In genomic region chr12:122891661-122892525, GRCh38 we compare ENCODE assay signal across 9 cellular contexts. TPM values are rescaled to one million over a fixed set of nuclear protein-coding genes. Genes with fewer than 3 reads are reported as not detected.
DNase-seq lines count a peak whose midpoint lies in the region; ATAC-seq, FAIRE-seq and TF ChIP-seq lines count a peak whose summit lies in the region.
"Had no signal": no experiment of that assay in that cellular context is flagged by ENCODE, and none has a peak within 500 bp of the region (broad histone marks: within the 10 kb centered on the region; RNA-seq: fewer than 3 reads in every experiment).

No MANE protein-coding gene starts in this region.

- BruUV-seq in HepG2 (replicated peaks; lab: Mats Ljungman, UMichigan) (TSS peak; percentile 17), K562 (replicated peaks; lab: Mats Ljungman, UMichigan) (no TSS peak)

- peaks cover 85% of the 10 kb centered on the region for H3K4me1 Mint-ChIP-seq in activated CD4-positive, alpha-beta T cell treated with anti-CD3 and anti-CD28 coated beads, Interleukin-2, amount 10 ng/mL, durations not matched to agents 7 days and 5 days

- no peak overlapping the region for H3K4me3 Mint-ChIP-seq in activated CD4-positive, alpha-beta T cell treated with anti-CD3 and anti-CD28 coated beads, Interleukin-2, amount 10 ng/mL, durations not matched to agents 7 days and 5 days

- H3K9me3 ChIP-seq in HepG2 (ENCODE audit: low read length): no peaks in the 10 kb centered on the region
- H3K9me3 ChIP-seq in right lobe of liver: no peaks in the 10 kb centered on the region
- H3K9me3 ChIP-seq in K562 (replicated peaks; ENCODE audit: control insufficient read depth, insufficient read depth, low read depth, low read length): no peaks in the 10 kb centered on the region
- no peaks in the 10 kb centered on the region for H3K9me3 ChIP-seq in lung (ENCODE audit: control insufficient read depth in 2 of 2, insufficient read depth in 1 of 2, low read length in 1 of 2)

- ATAC-seq in HepG2 (no peak), right lobe of liver (no peak), K562 (no peak), lung (ENCODE audit: insufficient read depth, low FRiP score) (no peak)

- intact Hi-C loops in HepG2 (cut with micrococcal nuclease; ENCODE audit: unreplicated experiment): no loop called here
- intact Hi-C loops in right lobe of liver (cut with DNase I): no loop called here
- intact Hi-C loops in K562 (cut with micrococcal nuclease): no loop called here

- H2AFZ ChIP-seq in HepG2 (ENCODE audit: low read length) (no peak overlapping the region), K562 (ENCODE audit: low read depth, low read length) (no peak overlapping the region)

- CTCF ChIA-PET in HepG2 (lab: Yijun Ruan, JAX; ENCODE audit: low intra/inter-chr PET ratio, low total read pairs) (no interaction called here), K562 (lab: Yijun Ruan, JAX; ENCODE audit: low intra/inter-chr PET ratio) (no interaction called here)
- CTCF ChIA-PET in activated CD4-positive, alpha-beta T cell treated with anti-CD3 and anti-CD28 coated beads, Interleukin-2, amount 10 ng/mL, durations not matched to agents 7 days and 5 days (lab: Charles Lee): interaction anchor here (0.6 to 1.5 kb wide), 3 partner anchors 9 to 48 kb away, joined by 3 to 4 read pairs (median 3); no protein-coding TSS in a partner anchor

- H3K36me3 ChIP-seq in HepG2 (replicated peaks in 1 of 2; ENCODE audit: control insufficient read depth in 1 of 2, insufficient read depth in 2 of 2, low read length in 2 of 2): no peaks in the 10 kb centered on the region; a peak in 1 of 5 replicates
- H3K36me3 ChIP-seq in right lobe of liver: no peaks in the 10 kb centered on the region
- H3K36me3 ChIP-seq in K562 (ENCODE audit: control insufficient read depth, insufficient read depth, low read length): peaks cover 18% of the 10 kb centered on the region; the same call in 2 of the 3 replicates
- no peaks in the 10 kb centered on the region for H3K36me3 ChIP-seq in lung (ENCODE audit: control insufficient read depth in 2 of 2, insufficient read depth in 2 of 2, low read length in 2 of 2)

- H3K36me3 Mint-ChIP-seq in activated CD4-positive, alpha-beta T cell treated with anti-CD3 and anti-CD28 coated beads, Interleukin-2, amount 10 ng/mL, durations not matched to agents 7 days and 5 days (ENCODE audit: low read depth): peaks cover 29% of the 10 kb centered on the region

- FAIRE-seq in HepG2 (lab: Jason Lieb, UNC): peak; percentile 18
- FAIRE-seq in K562 (lab: Jason Lieb, UNC): no peak
- no peak for FAIRE-seq in RCC 7860 (lab: Jason Lieb, UNC)

- H3K9me3 Mint-ChIP-seq in activated CD4-positive, alpha-beta T cell treated with anti-CD3 and anti-CD28 coated beads, Interleukin-2, amount 10 ng/mL, durations not matched to agents 7 days and 5 days: peaks cover 6% of the 10 kb centered on the region

- H3K27ac Mint-ChIP-seq in activated CD4-positive, alpha-beta T cell treated with anti-CD3 and anti-CD28 coated beads, Interleukin-2, amount 10 ng/mL, durations not matched to agents 7 days and 5 days: no peak overlapping the region

- in situ Hi-C loops in HepG2 (cut with HindIII; ENCODE audit: extremely low pct_ligation_motif_present, low pct_unique_long_range_greater_than_20kb) (no loop called here), K562 (cut with MboI) (no loop called here)

- TF ChIP-seq EP300 in HepG2 (IDR thresholded peaks at IDR 0.05; ENCODE audit: low read depth in 2 of 2, low read length in 2 of 2) (no peak), HepG2 (CRISPR knock-in tag; IDR thresholded peaks at IDR 0.05; ENCODE audit: borderline replicate concordance) (no peak), K562 (IDR thresholded peaks at IDR 0.05; ENCODE audit: low read length) (no peak)

- DNase-seq in HepG2 (ENCODE audit: low spot score) (no peak), right lobe of liver (no peak), K562 (ENCODE audit: extremely low read depth in 1 of 4, low spot score in 3 of 4) (peak in 2 of 4 experiments; percentile 33 to 37), lung (ENCODE audit: low spot score) (no peak), NCI-H2107 (lab: John Stamatoyannopoulos, UW) (no peak), inferior parietal cortex (ENCODE audit: extremely low spot score) (no peak), RCC 7860 (ENCODE audit: low spot score) (no peak)
- no peak for DNase-seq in activated CD4-positive, alpha-beta T cell treated with anti-CD3 and anti-CD28 coated beads, Interleukin-2, amount 10 ng/mL, durations not matched to agents 7 days and 5 days
- DNase-seq: DMS153 had no signal

- H3K4me2 ChIP-seq in HepG2 (ENCODE audit: low read depth, low read length): peak overlapping the region; percentile 37; the same call in 1 of the 2 replicates
- peak overlapping the region; percentile 27; the same call in 1 of the 2 replicates for H3K4me2 ChIP-seq in K562 (ENCODE audit: insufficient read depth, low read length)

- peaks cover 75% of the 10 kb centered on the region for H3K4me1 ChIP-seq in HepG2 (ENCODE audit: insufficient read depth, low read length)
- H3K4me1 ChIP-seq in right lobe of liver: peaks cover 0 to 56% (median 8%) of the 10 kb centered on the region in 4 donors
- peaks cover 38 to 65% of the 10 kb centered on the region in 2 experiments for H3K4me1 ChIP-seq in K562 (replicated peaks in 1 of 2; ENCODE audit: control insufficient read depth in 2 of 2, insufficient read depth in 2 of 2, low read length in 2 of 2)
- peaks cover 23 to 36% of the 10 kb centered on the region in 2 donors for H3K4me1 ChIP-seq in lung (ENCODE audit: control insufficient read depth in 2 of 2, insufficient read depth in 2 of 2, low read length in 2 of 2)

- POLR2A ChIA-PET in HepG2 (lab: Yijun Ruan, JAX): interaction anchor here (1.0 kb wide), 1 partner anchor 13 kb away, joined by 3 read pairs; no protein-coding TSS in a partner anchor
- POLR2A ChIA-PET in K562 (lab: Yijun Ruan, JAX): interaction anchor here (0.6 to 2.1 kb wide), 10 partner anchors 10 to 1032 kb away, joined by 3 to 8 read pairs (median 4); partner anchors contain the start of gene ABCB9
- POLR2A ChIA-PET in activated CD4-positive, alpha-beta T cell treated with anti-CD3 and anti-CD28 coated beads, Interleukin-2, amount 10 ng/mL, durations not matched to agents 7 days and 5 days (lab: Charles Lee): no interaction called here

- H4K20me1 ChIP-seq in HepG2 (ENCODE audit: insufficient read depth, low read length) (peaks cover 6% of the 10 kb centered on the region; the same call in 1 of the 2 replicates), K562 (replicated peaks; ENCODE audit: control insufficient read depth, insufficient read depth, low read length) (peaks cover 40% of the 10 kb centered on the region)

- TF ChIP-seq RAD21 in HepG2 (CRISPR knock-in tag; IDR thresholded peaks at IDR 0.05) (no peak), K562 (CRISPR knock-in tag; conservative IDR thresholded peaks at IDR 0.05 in 1 of 2, IDR thresholded peaks at IDR 0.05 in 1 of 2) (no peak)

- peaks cover 78% of the 10 kb centered on the region for H3K79me2 ChIP-seq in HepG2 (ENCODE audit: insufficient read depth, low read length)
- H3K79me2 ChIP-seq in K562 (ENCODE audit: control insufficient read depth, insufficient read depth, low read length): peaks cover 89% of the 10 kb centered on the region

- peaks cover 7% of the 10 kb centered on the region for H3K27me3 Mint-ChIP-seq in activated CD4-positive, alpha-beta T cell treated with anti-CD3 and anti-CD28 coated beads, Interleukin-2, amount 10 ng/mL, durations not matched to agents 7 days and 5 days

- H3K4me3 ChIP-seq in HepG2 (replicated peaks in 1 of 3; ENCODE audit: insufficient read depth in 1 of 3, low read depth in 2 of 3, low read length in 3 of 3) (no peak overlapping the region), right lobe of liver (no peak overlapping the region), K562 (no peak overlapping the region), lung (no peak overlapping the region)

- H3K27me3 ChIP-seq in HepG2 (ENCODE audit: control insufficient read depth in 1 of 2, insufficient read depth in 2 of 2, low read length in 2 of 2) (no peaks in the 10 kb centered on the region; a peak in 2 of 5 replicates), right lobe of liver (no peaks in the 10 kb centered on the region), K562 (ENCODE audit: control insufficient read depth in 2 of 2, insufficient read depth in 2 of 2, low read length in 2 of 2) (no peaks in the 10 kb centered on the region), lung (ENCODE audit: control insufficient read depth, insufficient read depth) (no peaks in the 10 kb centered on the region)

- TF ChIP-seq POLR2A in HepG2 (IDR thresholded peaks at IDR 0.05; ENCODE audit: insufficient read depth in 1 of 2, low read depth in 2 of 2, low read length in 2 of 2) (no peak), right lobe of liver (IDR thresholded peaks at IDR 0.05) (no peak), K562 (conservative IDR thresholded peaks at IDR 0.05) (no peak)

- no peak for TF ChIP-seq CTCF in HepG2 (CRISPR knock-in tag; IDR thresholded peaks at IDR 0.05)
- TF ChIP-seq CTCF in right lobe of liver (IDR thresholded peaks at IDR 0.05): no peak
- no peak for TF ChIP-seq CTCF in K562 (IDR thresholded peaks at IDR 0.05 in 2 of 3, conservative IDR thresholded peaks at IDR 0.05 in 1 of 3; ENCODE audit: insufficient read depth in 2 of 3, low read depth in 1 of 3, low read length in 3 of 3)
- no peak for TF ChIP-seq CTCF in lung (IDR thresholded peaks at IDR 0.05; ENCODE audit: control extremely low read depth, extremely low read depth)

- 65% methylated on average over 10 of the region's 10 CpGs for WGBS in HepG2 (ENCODE audit: low lambda C conversion rate)
- 37% methylated on average over 10 of the region's 10 CpGs for WGBS in right lobe of liver (ENCODE audit: insufficient coverage, low coverage, low lambda C conversion rate, missing lambda C conversion rate)
- WGBS in K562 (ENCODE audit: insufficient coverage, low coverage, missing lambda C conversion rate): 32% methylated on average over 10 of the region's 10 CpGs
- WGBS in lung, 2 donors: 26 to 29% methylated on average over 10 of the region's 10 CpGs

- no peak overlapping the region for H3K27ac ChIP-seq in HepG2 (ENCODE audit: extremely low read length, insufficient read depth, low read length)
- H3K27ac ChIP-seq in right lobe of liver: peak overlapping the region in 1 of 3 donors; percentile 48
- peak overlapping the region; percentile 16; the same call in 1 of the 3 replicates for H3K27ac ChIP-seq in K562 (ENCODE audit: extremely low read depth, low read depth, low read length)
- H3K27ac ChIP-seq in lung (ENCODE audit: low read depth in 1 of 2, low read length in 1 of 2): peak overlapping the region; percentile 28 to 90

- H3K9ac ChIP-seq in HepG2 (ENCODE audit: insufficient read depth, low read depth, low read length): no peak overlapping the region
- no peak overlapping the region for H3K9ac ChIP-seq in K562 (ENCODE audit: insufficient read depth in 1 of 2, low read depth in 2 of 2, low read length in 2 of 2)

- no peaks in the 10 kb centered on the region for H3K9me1 ChIP-seq in K562 (ENCODE audit: control insufficient read depth, insufficient read depth, low read length)

RNA-seq across cellular contexts. Expression of gene VPS37B, which starts 4.0 kb away (rescaled TPM):
- 5.3 TPM in 2 replicates for total RNA-seq in HepG2 (2016; rRNA removed; fragmentation: Illumina TruSeq; extraction: Trizol)
- total RNA-seq in HepG2 (2016; cell fraction: cytosol; rRNA removed; fragmentation: Illumina TruSeq; extraction: Trizol; ENCODE audit: low read depth): 1.5 and 1.6 TPM in 2 replicates
- 4.0 and 5.3 TPM in 2 replicates for total RNA-seq in HepG2 (2016; cell fraction: insoluble cytoplasmic fraction; rRNA removed; fragmentation: Illumina TruSeq; extraction: Trizol)
- total RNA-seq in HepG2 (2016; cell fraction: membrane; rRNA removed; fragmentation: Illumina TruSeq; extraction: Trizol): 5.1 and 5.2 TPM in 2 replicates
- total RNA-seq in HepG2 (2016; cell fraction: nucleus; rRNA removed; fragmentation: Illumina TruSeq; extraction: Trizol): 3.6 and 4.5 TPM in 2 replicates
- 4.6 and 4.8 TPM in 2 replicates for polyA plus RNA-seq in HepG2 (2011; rRNA removed)
- polyA plus RNA-seq in HepG2 (2011; cell fraction: cytosol; rRNA removed): 7.4 and 7.7 TPM in 2 replicates
- 7.8 and 10.1 TPM in 2 replicates for polyA plus RNA-seq in HepG2 (2011; cell fraction: nucleus; rRNA removed)
- 4.7 and 5.8 TPM in 2 replicates for polyA plus RNA-seq in HepG2 (2012)
- polyA plus RNA-seq in HepG2 (2016; cell fraction: cytosol; fragmentation: Illumina TruSeq; extraction: Trizol; ENCODE audit: low read depth): 1.9 and 2.0 TPM in 2 replicates
- 6.9 and 8.5 TPM in 2 replicates for polyA plus RNA-seq in HepG2 (2016; cell fraction: insoluble cytoplasmic fraction; fragmentation: Illumina TruSeq; extraction: Trizol; ENCODE audit: low read depth)
- 4.4 and 4.6 TPM in 2 replicates for polyA plus RNA-seq in HepG2 (2016; cell fraction: membrane; fragmentation: Illumina TruSeq; extraction: Trizol; ENCODE audit: low read depth)
- polyA plus RNA-seq in HepG2 (2016; cell fraction: nucleus; fragmentation: Illumina TruSeq; extraction: Trizol; ENCODE audit: insufficient read depth, low read depth): 8.1 and 10.3 TPM in 2 replicates
- polyA minus RNA-seq in HepG2 (2011; rRNA and poly(A)+ RNA removed; ENCODE audit: low replicate concordance): 7.0 and 9.7 TPM in 2 replicates
- polyA minus RNA-seq in HepG2 (2011; cell fraction: cytosol; rRNA and poly(A)+ RNA removed): 6.2 and 6.3 TPM in 2 replicates
- polyA minus RNA-seq in HepG2 (2011; cell fraction: nucleus; rRNA and poly(A)+ RNA removed): 8.0 and 8.7 TPM in 2 replicates
- total RNA-seq in right lobe of liver: 1 to 10 TPM; 5.2 to 6.7 (median 6.0) TPM
- total RNA-seq in K562 (2011; cell fraction: chromatin; rRNA removed; ENCODE audit: low replicate concordance): 49.3 and 58.0 TPM in 2 replicates
- 33.2 and 33.4 TPM in 2 replicates for total RNA-seq in K562 (2011; cell fraction: nucleolus; rRNA removed)
- total RNA-seq in K562 (2011; cell fraction: nucleoplasm; rRNA removed): 41.1 and 66.6 TPM in 2 replicates
- total RNA-seq in K562 (2014; rRNA removed): 27.9 and 34.1 TPM in 2 replicates
- total RNA-seq in K562 (2014; rRNA removed; fragmentation: Illumina TruSeq; extraction: Trizol): 9.5 and 12.3 TPM in 2 replicates
- total RNA-seq in K562 (2015; rRNA removed; fragmentation: Illumina TruSeq; extraction: Trizol): 18.1 and 18.5 TPM in 2 replicates
- total RNA-seq in K562 (2021): 35.8 and 37.4 TPM in 2 replicates
- polyA plus RNA-seq in K562 (2011; rRNA removed): 13.8 TPM in 2 replicates
- 19.4 and 30.1 TPM in 2 replicates for polyA plus RNA-seq in K562 (2011; cell fraction: cytosol; rRNA removed)
- 22.7 and 30.0 TPM in 2 replicates for polyA plus RNA-seq in K562 (2011; cell fraction: nucleus; rRNA removed)
- polyA plus RNA-seq in K562 (2012): 18.5 and 22.9 TPM in 2 replicates
- polyA plus RNA-seq in K562 (2014; fragmentation: Illumina TruSeq; extraction: Trizol): 17.9 and 24.0 TPM in 2 replicates
- polyA plus RNA-seq in K562 (2014; fragmentation: Nextera tagmentation; extraction: Ambion mirVana): under 1 TPM; 0.28 to 0.34 TPM
- polyA plus RNA-seq in K562 (2014; rRNA removed): 24.7 and 33.3 TPM in 2 replicates
- polyA minus RNA-seq in K562 (2011; rRNA and poly(A)+ RNA removed): 12.2 and 15.1 TPM in 2 replicates
- polyA minus RNA-seq in K562 (2011; cell fraction: cytosol; rRNA and poly(A)+ RNA removed): 13.9 and 17.0 TPM in 2 replicates
- 11.8 and 13.6 TPM in 2 replicates for polyA minus RNA-seq in K562 (2011; cell fraction: nucleus; rRNA and poly(A)+ RNA removed)
- total RNA-seq in lung: 10 to 100 TPM; 43.1 to 44.1 TPM
- 10 to 100 TPM; 31.0 to 41.5 TPM for polyA plus RNA-seq in lung
- total RNA-seq in activated CD4-positive, alpha-beta T cell treated with anti-CD3 and anti-CD28 coated beads, Interleukin-2, amount 10 ng/mL, durations not matched to agents 7 days and 5 days: 10 to 100 TPM; 23.0 to 23.7 TPM

RNA-seq across cellular contexts. Expression of gene HIP1R, which starts 56.6 kb away (rescaled TPM):
- total RNA-seq in HepG2 (2016; rRNA removed; fragmentation: Illumina TruSeq; extraction: Trizol) (8.2 and 18.4 TPM in 2 replicates), right lobe of liver (10 to 100 TPM; 23.6 to 37.2 (median 27.8) TPM), K562 (2014; rRNA removed) (29.2 and 30.4 TPM in 2 replicates), K562 (2014; rRNA removed; fragmentation: Illumina TruSeq; extraction: Trizol) (6.4 and 8.6 TPM in 2 replicates), K562 (2015; rRNA removed; fragmentation: Illumina TruSeq; extraction: Trizol) (12.0 and 13.2 TPM in 2 replicates), K562 (2021) (27.8 and 31.0 TPM in 2 replicates), lung (10 to 100 TPM; 33.8 to 56.3 TPM)
- total RNA-seq in HepG2 (2016; cell fraction: cytosol; rRNA removed; fragmentation: Illumina TruSeq; extraction: Trizol; ENCODE audit: low read depth): 2.2 and 2.5 TPM in 2 replicates
- 6.5 and 17.6 TPM in 2 replicates for total RNA-seq in HepG2 (2016; cell fraction: insoluble cytoplasmic fraction; rRNA removed; fragmentation: Illumina TruSeq; extraction: Trizol)
- total RNA-seq in HepG2 (2016; cell fraction: membrane; rRNA removed; fragmentation: Illumina TruSeq; extraction: Trizol): 4.3 and 5.1 TPM in 2 replicates
- total RNA-seq in HepG2 (2016; cell fraction: nucleus; rRNA removed; fragmentation: Illumina TruSeq; extraction: Trizol): 19.5 and 20.1 TPM in 2 replicates
- polyA plus RNA-seq in HepG2 (2011; rRNA removed) (25.5 and 36.0 TPM in 2 replicates), K562 (2011; rRNA removed) (14.2 and 17.2 TPM in 2 replicates), K562 (2014; fragmentation: Illumina TruSeq; extraction: Trizol) (21.7 and 33.6 TPM in 2 replicates), K562 (2014; fragmentation: Nextera tagmentation; extraction: Ambion mirVana) (under 1 TPM; 0.15 to 0.45 TPM), K562 (2014; rRNA removed) (27.0 and 29.1 TPM in 2 replicates), lung (10 to 100 TPM; 34.5 to 36.3 TPM)
- 5.2 and 9.3 TPM in 2 replicates for polyA plus RNA-seq in HepG2 (2011; cell fraction: cytosol; rRNA removed)
- 174 and 222 TPM in 2 replicates for polyA plus RNA-seq in HepG2 (2011; cell fraction: nucleus; rRNA removed)
- polyA plus RNA-seq in HepG2 (2012): 10.1 and 13.1 TPM in 2 replicates
- polyA plus RNA-seq in HepG2 (2016; cell fraction: cytosol; fragmentation: Illumina TruSeq; extraction: Trizol; ENCODE audit: low read depth): 0.78 and 1.1 TPM in 2 replicates
- polyA plus RNA-seq in HepG2 (2016; cell fraction: insoluble cytoplasmic fraction; fragmentation: Illumina TruSeq; extraction: Trizol; ENCODE audit: low read depth): 6.1 and 6.5 TPM in 2 replicates
- polyA plus RNA-seq in HepG2 (2016; cell fraction: membrane; fragmentation: Illumina TruSeq; extraction: Trizol; ENCODE audit: low read depth): 2.0 and 2.2 TPM in 2 replicates
- 42.8 and 47.4 TPM in 2 replicates for polyA plus RNA-seq in HepG2 (2016; cell fraction: nucleus; fragmentation: Illumina TruSeq; extraction: Trizol; ENCODE audit: insufficient read depth, low read depth)
- 51.3 and 57.2 TPM in 2 replicates for polyA minus RNA-seq in HepG2 (2011; rRNA and poly(A)+ RNA removed; ENCODE audit: low replicate concordance)
- polyA minus RNA-seq in HepG2 (2011; cell fraction: cytosol; rRNA and poly(A)+ RNA removed): 5.3 and 6.5 TPM in 2 replicates
- polyA minus RNA-seq in HepG2 (2011; cell fraction: nucleus; rRNA and poly(A)+ RNA removed): 28.3 and 30.6 TPM in 2 replicates
- 70.1 and 194 TPM in 2 replicates for total RNA-seq in K562 (2011; cell fraction: chromatin; rRNA removed; ENCODE audit: low replicate concordance)
- 103 and 109 TPM in 2 replicates for total RNA-seq in K562 (2011; cell fraction: nucleolus; rRNA removed)
- 63.5 and 76.8 TPM in 2 replicates for total RNA-seq in K562 (2011; cell fraction: nucleoplasm; rRNA removed)
- 8.8 and 22.2 TPM in 2 replicates for polyA plus RNA-seq in K562 (2011; cell fraction: cytosol; rRNA removed)
- polyA plus RNA-seq in K562 (2011; cell fraction: nucleus; rRNA removed): 107 and 176 TPM in 2 replicates
- polyA plus RNA-seq in K562 (2012): 15.6 and 30.3 TPM in 2 replicates
- polyA minus RNA-seq in K562 (2011; rRNA and poly(A)+ RNA removed): 5.7 and 11.0 TPM in 2 replicates
- polyA minus RNA-seq in K562 (2011; cell fraction: cytosol; rRNA and poly(A)+ RNA removed): 6.4 and 7.5 TPM in 2 replicates
- polyA minus RNA-seq in K562 (2011; cell fraction: nucleus; rRNA and poly(A)+ RNA removed): 23.3 and 26.9 TPM in 2 replicates
- 10 to 100 TPM; 30.7 to 32.7 TPM for total RNA-seq in activated CD4-positive, alpha-beta T cell treated with anti-CD3 and anti-CD28 coated beads, Interleukin-2, amount 10 ng/mL, durations not matched to agents 7 days and 5 days

Comparison
In these comparisons a context has a peak if more than half of its experiments do, and no peak if none do; other contexts are left out.
1. Of the 241 proteins assayed by ChIP-seq in both HepG2 and K562: peak only in HepG2: none; only in K562: CEBPB, DPF2 and KDM1A; in both: none; in neither: 234; mixed calls (peak in some experiments, not most) for 4.